In the genomic region with DNA sequence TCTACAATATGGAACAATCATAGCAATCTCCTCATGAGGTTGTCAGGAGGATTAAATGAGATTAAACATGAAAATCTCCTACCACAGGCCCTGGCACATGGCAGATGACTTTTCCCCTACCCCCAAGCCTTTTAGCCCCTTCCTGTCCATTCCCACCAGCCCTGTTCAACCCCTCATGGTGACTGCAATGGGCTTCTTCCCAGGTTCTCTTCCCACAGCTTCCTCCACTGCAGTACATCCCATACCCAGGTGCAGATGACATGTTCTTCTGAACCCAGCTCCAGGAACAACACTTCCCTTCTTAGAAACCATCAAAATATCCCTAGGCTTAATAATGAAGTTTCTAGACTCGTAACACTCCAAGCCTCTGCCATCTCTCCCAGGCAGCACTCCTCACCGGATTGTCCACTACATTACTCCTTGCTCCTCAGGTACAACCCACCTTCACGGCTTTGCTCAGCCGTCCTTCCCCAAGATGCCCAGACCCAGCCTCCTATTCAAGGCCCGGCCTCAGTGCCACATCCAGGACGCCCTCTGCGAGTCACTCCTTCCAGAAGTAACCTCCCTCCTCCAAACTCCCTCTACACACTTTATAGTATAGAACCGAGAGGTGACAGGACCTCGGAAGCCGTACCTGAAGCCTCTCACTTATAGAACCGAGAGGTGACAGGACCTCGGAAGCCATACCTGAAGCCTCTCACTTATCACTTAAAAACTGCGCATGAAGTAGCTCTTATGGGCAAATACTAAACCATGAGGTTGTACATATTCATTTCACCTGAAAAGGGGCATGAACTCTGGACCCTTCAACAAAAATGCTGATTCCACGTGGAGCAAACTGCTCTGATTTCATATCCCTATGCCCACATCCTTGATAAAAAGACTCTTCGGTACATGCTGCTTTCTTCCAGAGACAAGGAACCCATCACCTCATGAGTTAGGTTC, we compare ENCODE assay signal across 10 cellular contexts.
DNase-seq lines count a peak whose midpoint lies in the region; ATAC-seq and TF ChIP-seq lines count a peak whose summit lies in the region.
"Had no signal": no experiment of that assay in that cellular context is flagged by ENCODE, and none has a peak within 500 bp of the region (broad histone marks: within the 10 kb centered on the region; RNA-seq: fewer than 3 reads in every experiment).

No MANE protein-coding gene starts in this region.

- TF ChIP-seq CTCF in GM12875 (IDR thresholded peaks at IDR 0.05; ENCODE audit: borderline replicate concordance, insufficient read depth, low read depth, low read length), result no peak

- peak overlapping the region; percentile 94 for H3K4me3 ChIP-seq in GM12875 (ENCODE audit: low read depth, low read length)
- peak overlapping the region in 1 of 7 experiments; percentile 50 for H3K4me3 ChIP-seq in skin epidermis

- no peak for ATAC-seq in GM18505 (IDR thresholded peaks at IDR 0.05; ENCODE audit: unreplicated experiment)
- ATAC-seq in HG02610 (IDR thresholded peaks at IDR 0.05; ENCODE audit: unreplicated experiment), result no peak

- peak overlapping the region in 13 of 21 experiments; percentile 19 to 95 (median 85) for H3K27ac ChIP-seq in skin epidermis

- no peak for TF ChIP-seq POLR2A in GM18505 (IDR thresholded peaks at IDR 0.05; ENCODE audit: borderline replicate concordance, extremely low read depth, insufficient read depth, insufficient read length)

- DNase-seq in RKO (ENCODE audit: low spot score), result peak; percentile 26
- DNase-seq in ecto neural progenitor cell (ENCODE audit: low spot score), result peak; percentile 34
- DNase-seq in NCI-H2081 treated with DMSO at 0.1 percent for 48 hours (lab: John Stamatoyannopoulos, UW), result no peak
- DNase-seq in dedifferentiated amniotic fluid mesenchymal stem cell (ENCODE audit: extremely low spot score), result no peak
- DNase-seq: esophagus squamous epithelium, NCI-H1436 treated with DMSO at 0.1 percent for 48 hours had no signal

Comparison
In these comparisons a context has a peak if more than half of its experiments do, and no peak if none do; other contexts are left out.
1. DNase-seq: peak in RKO (single experiment) and ecto neural progenitor cell (single experiment); none in NCI-H2081 treated with DMSO at 0.1 percent for 48 hours (single experiment) and dedifferentiated amniotic fluid mesenchymal stem cell (single experiment).